In genomic region chr15:99213187-99213811, GRCh38 we compare ENCODE assay signal across 8 cellular contexts. TPM values are rescaled to one million over a fixed set of nuclear protein-coding genes. Genes with fewer than 3 reads are reported as not detected.
A peak's percentile ranks its signal among the peaks of the same experiment; 100 is the strongest.
DNase-seq lines count a peak whose midpoint lies in the region; ATAC-seq and TF ChIP-seq lines count a peak whose summit lies in the region.

No MANE protein-coding gene starts in this region.

- ATAC-seq in GM21423 (IDR thresholded peaks at IDR 0.05; ENCODE audit: unreplicated experiment) = peak; percentile 83
- peak; percentile 73 for ATAC-seq in activated naive CD8-positive, alpha-beta T cell treated with anti-CD3 and anti-CD28 coated beads, Interleukin-2, amount 10 ng/mL, durations not matched to agents 7 days and 5 days (ENCODE audit: low read depth)

- no peaks in the 10 kb centered on the region for H3K9me3 Mint-ChIP-seq in activated naive CD8-positive, alpha-beta T cell treated with anti-CD3 and anti-CD28 coated beads, Interleukin-2, amount 10 ng/mL, durations not matched to agents 7 days and 5 days

- DNase-seq in COLO829 (ENCODE audit: low spot score) = peak; percentile 87
- DNase-seq in LHCN-M2 (ENCODE audit: low read depth) = peak; percentile 57
- DNase-seq in SKM-1 (lab: John Stamatoyannopoulos, UW; ENCODE audit: unreplicated experiment) = peak; percentile 24
- peak; percentile 64 for DNase-seq in activated naive CD8-positive, alpha-beta T cell treated with anti-CD3 and anti-CD28 coated beads, Interleukin-2, amount 10 ng/mL, durations not matched to agents 7 days and 5 days
- DNase-seq in cardiac muscle cell (ENCODE audit: low read depth in 1 of 2, low spot score in 1 of 2) = peak; percentile 75 to 77
- peak; percentile 73 for DNase-seq in prostate gland (ENCODE audit: low spot score)
- DNase-seq in vagina (ENCODE audit: extremely low spot score in 2 of 2) = no peak

- H3K27ac Mint-ChIP-seq in activated naive CD8-positive, alpha-beta T cell treated with anti-CD3 and anti-CD28 coated beads, Interleukin-2, amount 10 ng/mL, durations not matched to agents 7 days and 5 days = no peak overlapping the region

- H3K4me3 ChIP-seq in cardiac muscle cell (no peak overlapping the region), prostate gland (no peak overlapping the region), vagina (no peak overlapping the region)

- peaks cover 8% of the 10 kb centered on the region for H3K36me3 ChIP-seq in cardiac muscle cell
- no peaks in the 10 kb centered on the region for H3K36me3 ChIP-seq in prostate gland
- peaks cover 0 to 11% of the 10 kb centered on the region in 2 donors for H3K36me3 ChIP-seq in vagina

- intact Hi-C loops in prostate gland (cut with DNase I) (loop anchor here (5.0 kb wide), 1 partner anchor 91 kb away; no protein-coding TSS in a partner anchor), vagina (cut with DNase I) (loop anchor here (2.0 kb wide), 1 partner anchor 108 kb away; the partner anchor contains the start of gene SYNM)

- TF ChIP-seq CTCF in cardiac muscle cell (IDR thresholded peaks at IDR 0.05; ENCODE audit: low read depth, low read length) (peak; percentile 92), prostate gland (IDR thresholded peaks at IDR 0.05) (peak; percentile 31 to 94 (median 85)), vagina (IDR thresholded peaks at IDR 0.05) (peak; percentile 69 to 91 (median 89))

- no peaks in the 10 kb centered on the region for H3K9me3 ChIP-seq in cardiac muscle cell (ENCODE audit: low read depth)
- no peaks in the 10 kb centered on the region for H3K9me3 ChIP-seq in prostate gland
- no peaks in the 10 kb centered on the region for H3K9me3 ChIP-seq in vagina

- H3K36me3 Mint-ChIP-seq in activated naive CD8-positive, alpha-beta T cell treated with anti-CD3 and anti-CD28 coated beads, Interleukin-2, amount 10 ng/mL, durations not matched to agents 7 days and 5 days = no peaks in the 10 kb centered on the region

- POLR2A ChIA-PET in activated naive CD8-positive, alpha-beta T cell treated with anti-CD3 and anti-CD28 coated beads, Interleukin-2, amount 10 ng/mL, durations not matched to agents 7 days and 5 days (lab: Charles Lee) = no interaction called here

- TF ChIP-seq POLR2A in prostate gland (IDR thresholded peaks at IDR 0.05) (no peak), vagina (IDR thresholded peaks at IDR 0.05) (no peak)

- H3K27ac ChIP-seq in cardiac muscle cell = no peak overlapping the region
- peak overlapping the region; percentile 37 to 44 for H3K27ac ChIP-seq in prostate gland
- H3K27ac ChIP-seq in vagina = no peak overlapping the region

- no peaks in the 10 kb centered on the region for H3K4me1 Mint-ChIP-seq in activated naive CD8-positive, alpha-beta T cell treated with anti-CD3 and anti-CD28 coated beads, Interleukin-2, amount 10 ng/mL, durations not matched to agents 7 days and 5 days

- 5% methylated on average over 1 of the region's 1 CpG for WGBS in prostate gland

- peaks cover 19% of the 10 kb centered on the region for H3K27me3 Mint-ChIP-seq in activated naive CD8-positive, alpha-beta T cell treated with anti-CD3 and anti-CD28 coated beads, Interleukin-2, amount 10 ng/mL, durations not matched to agents 7 days and 5 days

- no peaks in the 10 kb centered on the region for H3K4me1 ChIP-seq in cardiac muscle cell (ENCODE audit: low read depth)
- H3K4me1 ChIP-seq in prostate gland (replicated peaks) = no peaks in the 10 kb centered on the region
- no peaks in the 10 kb centered on the region for H3K4me1 ChIP-seq in vagina

- H3K4me3 Mint-ChIP-seq in activated naive CD8-positive, alpha-beta T cell treated with anti-CD3 and anti-CD28 coated beads, Interleukin-2, amount 10 ng/mL, durations not matched to agents 7 days and 5 days = no peak overlapping the region

- H3K27me3 ChIP-seq in cardiac muscle cell = no peaks in the 10 kb centered on the region
- H3K27me3 ChIP-seq in prostate gland (replicated peaks; ENCODE audit: insufficient read depth) = no peaks in the 10 kb centered on the region
- no peaks in the 10 kb centered on the region for H3K27me3 ChIP-seq in vagina

RNA-seq across cellular contexts. Expression of gene TTC23, which starts 36.1 kb away (rescaled TPM):
- 19.7 and 22.6 TPM in 2 replicates for total RNA-seq in LHCN-M2 (2014; rRNA removed)
- 9.7 TPM for polyA plus RNA-seq in LHCN-M2 (2012)
- total RNA-seq in activated naive CD8-positive, alpha-beta T cell treated with anti-CD3 and anti-CD28 coated beads, Interleukin-2, amount 10 ng/mL, durations not matched to agents 7 days and 5 days = under 1 TPM; 0.61 to 0.82 TPM
- 24.6 and 38.2 TPM in 2 replicates for total RNA-seq in cardiac muscle cell
- 15.0 and 18.9 TPM in 2 replicates for polyA plus RNA-seq in cardiac muscle cell
- 10 to 100 TPM; 18.1 to 39.5 TPM for total RNA-seq in prostate gland
- total RNA-seq in vagina = 64.1 TPM

RNA-seq across cellular contexts. Expression of gene LRRC28, which starts 38.0 kb away (rescaled TPM):
- total RNA-seq in LHCN-M2 (2014; rRNA removed) (29.2 and 34.3 TPM in 2 replicates), cardiac muscle cell (24.9 and 39.1 TPM in 2 replicates), prostate gland (10 to 100 TPM; 16.0 to 36.8 TPM), vagina (23.8 TPM)
- polyA plus RNA-seq in LHCN-M2 (2012) = 18.5 TPM
- 10 to 100 TPM; 18.0 to 20.3 TPM for total RNA-seq in activated naive CD8-positive, alpha-beta T cell treated with anti-CD3 and anti-CD28 coated beads, Interleukin-2, amount 10 ng/mL, durations not matched to agents 7 days and 5 days
- 44.3 and 45.5 TPM in 2 replicates for polyA plus RNA-seq in cardiac muscle cell

Comparison
In these comparisons a context has a peak if more than half of its experiments do, and no peak if none do; other contexts are left out.
1. DNase-seq: peak in COLO829 (single experiment), LHCN-M2 (single experiment), SKM-1 (single experiment), activated naive CD8-positive, alpha-beta T cell treated with anti-CD3 and anti-CD28 coated beads, Interleukin-2, amount 10 ng/mL, durations not matched to agents 7 days and 5 days (single experiment), cardiac muscle cell (2 of 2) and prostate gland (single experiment); none in vagina (0 of 2).
2. H3K27ac ChIP-seq: peak in prostate gland (2 of 2); none in cardiac muscle cell (single experiment) and vagina (single experiment).
3. RNA of gene TTC23, which starts 36.1 kb away (total RNA-seq): 64.1 TPM in vagina (single experiment), 18.1 to 39.5 TPM in prostate gland, 24.6 to 38.2 TPM in cardiac muscle cell and 19.7 to 22.6 TPM in LHCN-M2; 0.61 to 0.82 TPM in activated naive CD8-positive, alpha-beta T cell treated with anti-CD3 and anti-CD28 coated beads, Interleukin-2, amount 10 ng/mL, durations not matched to agents 7 days and 5 days; every median in the first group is over 10 times any median in the second.
4. Peak in every context shown above with its lines, with median percentiles within 50 percentile points of each other: CTCF ChIP-seq.